Comparison of ENCODE assay signal across 14 cellular contexts in the genomic region with DNA sequence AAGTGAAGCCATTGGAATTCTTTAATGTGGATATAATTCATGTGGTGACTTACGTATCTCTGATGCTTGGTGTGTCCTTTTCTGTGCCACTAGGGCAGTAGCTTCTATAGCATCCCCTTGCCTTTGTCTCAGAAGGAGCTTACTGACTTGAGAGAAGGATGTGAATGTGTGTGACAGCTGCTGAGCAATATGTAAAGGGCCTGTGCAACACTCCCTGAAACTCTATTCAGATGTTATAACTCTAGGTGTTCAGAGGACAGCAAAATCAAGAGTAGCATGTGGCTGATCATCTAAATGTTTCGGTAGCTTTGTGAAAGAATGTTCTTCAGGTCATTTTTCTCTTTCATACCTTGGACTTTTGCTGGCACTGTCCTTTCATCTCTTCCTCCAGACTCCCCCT.
"Had no signal": no experiment of that assay in that cellular context is flagged by ENCODE, and none has a peak within 500 bp of the region (broad histone marks: within the 10 kb centered on the region; RNA-seq: fewer than 3 reads in every experiment).

No MANE protein-coding gene starts in this region.

- H3K27ac ChIP-seq: coronary artery, prostate gland, right lobe of liver, transverse colon had no signal

- H3K27me3 ChIP-seq: right lobe of liver, transverse colon had no signal

- DNase-seq: activated B cell treated with CpG ODN at 0.5 μM for 24 hours; activated CD4-positive, alpha-beta T cell treated with anti-CD3 and anti-CD28 coated beads, Interleukin-2, amount 50 U/mL, for 1 hour; activated naive CD4-positive, alpha-beta T cell treated with anti-CD3 and anti-CD28 coated beads, Interleukin-2, amount 50 U/mL, for 16 hours; effector CD4-positive, alpha-beta T cell; foreskin melanocyte; kidney; left ventricle myocardium superior; mesenchymal stem cell; right lobe of liver; transverse colon had no signal

- H3K27me3 Mint-ChIP-seq: activated B cell treated with CpG ODN at 0.5 μM for 24 hours; stimulated activated memory B cell treated with anti-CD40 and anti-IgM and Interleukin-4, amounts not matched to agents 10 μg/mL and 1 μg/mL and 100 μg/mL, for 72 hours had no signal

- H3K4me1 ChIP-seq: prostate gland, right lobe of liver, transverse colon had no signal

- H3K4me1 Mint-ChIP-seq: activated B cell treated with CpG ODN at 0.5 μM for 24 hours; nephron; stimulated activated memory B cell treated with anti-CD40 and anti-IgM and Interleukin-4, amounts not matched to agents 10 μg/mL and 1 μg/mL and 100 μg/mL, for 72 hours had no signal

- H3K27ac Mint-ChIP-seq: activated B cell treated with CpG ODN at 0.5 μM for 24 hours; nephron; stimulated activated memory B cell treated with anti-CD40 and anti-IgM and Interleukin-4, amounts not matched to agents 10 μg/mL and 1 μg/mL and 100 μg/mL, for 72 hours had no signal

- H3K4me3 ChIP-seq: coronary artery, prostate gland, right lobe of liver, transverse colon had no signal

- ATAC-seq: right lobe of liver; stimulated activated memory B cell treated with anti-CD40 and anti-IgM and Interleukin-4, amounts not matched to agents 10 μg/mL and 1 μg/mL and 100 μg/mL, for 72 hours had no signal

- H3K4me3 Mint-ChIP-seq: activated B cell treated with CpG ODN at 0.5 μM for 24 hours; nephron; stimulated activated memory B cell treated with anti-CD40 and anti-IgM and Interleukin-4, amounts not matched to agents 10 μg/mL and 1 μg/mL and 100 μg/mL, for 72 hours had no signal

- H3K36me3 ChIP-seq: prostate gland had no signal

- H3K9me3 Mint-ChIP-seq: nephron; stimulated activated memory B cell treated with anti-CD40 and anti-IgM and Interleukin-4, amounts not matched to agents 10 μg/mL and 1 μg/mL and 100 μg/mL, for 72 hours had no signal
